ENCODE assay signal across 1 cellular context in genomic region chr10:71634531-71635164, GRCh38.
A peak's percentile ranks its signal among the peaks of the same experiment; 100 is the strongest.
TF ChIP-seq lines count a peak whose summit lies in the region.

No MANE protein-coding gene starts in this region.

TF ChIP-seq in HepG2, 621 proteins besides CTCF, POLR2A, EP300 and RAD21:
- no peak for TF ChIP-seq KAT7 (CRISPR knock-in tag; IDR thresholded peaks at IDR 0.05; ENCODE audit: borderline replicate concordance)
- TF ChIP-seq CENPT (CRISPR knock-in tag; IDR thresholded peaks at IDR 0.05; ENCODE audit: low read depth): no peak
- no peak for TF ChIP-seq TMF1 (CRISPR knock-in tag; IDR thresholded peaks at IDR 0.05; ENCODE audit: low read depth)
- no peak for TF ChIP-seq PHF8 (CRISPR knock-in tag; IDR thresholded peaks at IDR 0.05)
- no peak for TF ChIP-seq ZNF501 (CRISPR knock-in tag; IDR thresholded peaks at IDR 0.05)
- no peak for TF ChIP-seq MXI1 (IDR thresholded peaks at IDR 0.05; ENCODE audit: borderline replicate concordance, low read depth, low read length)
- TF ChIP-seq FOXP1 (IDR thresholded peaks at IDR 0.05): no peak
- TF ChIP-seq FOXP1 (CRISPR knock-in tag; IDR thresholded peaks at IDR 0.05): no peak
- no peak for TF ChIP-seq CAMTA2 (CRISPR knock-in tag; IDR thresholded peaks at IDR 0.05; ENCODE audit: borderline replicate concordance)
- TF ChIP-seq PAXIP1 (CRISPR knock-in tag; conservative IDR thresholded peaks at IDR 0.05): no peak
- no peak for TF ChIP-seq ZFP36L1 (CRISPR knock-in tag; IDR thresholded peaks at IDR 0.05)
- no peak for TF ChIP-seq ZMYM3 (CRISPR knock-in tag; IDR thresholded peaks at IDR 0.05)
- TF ChIP-seq, protein P1, sequence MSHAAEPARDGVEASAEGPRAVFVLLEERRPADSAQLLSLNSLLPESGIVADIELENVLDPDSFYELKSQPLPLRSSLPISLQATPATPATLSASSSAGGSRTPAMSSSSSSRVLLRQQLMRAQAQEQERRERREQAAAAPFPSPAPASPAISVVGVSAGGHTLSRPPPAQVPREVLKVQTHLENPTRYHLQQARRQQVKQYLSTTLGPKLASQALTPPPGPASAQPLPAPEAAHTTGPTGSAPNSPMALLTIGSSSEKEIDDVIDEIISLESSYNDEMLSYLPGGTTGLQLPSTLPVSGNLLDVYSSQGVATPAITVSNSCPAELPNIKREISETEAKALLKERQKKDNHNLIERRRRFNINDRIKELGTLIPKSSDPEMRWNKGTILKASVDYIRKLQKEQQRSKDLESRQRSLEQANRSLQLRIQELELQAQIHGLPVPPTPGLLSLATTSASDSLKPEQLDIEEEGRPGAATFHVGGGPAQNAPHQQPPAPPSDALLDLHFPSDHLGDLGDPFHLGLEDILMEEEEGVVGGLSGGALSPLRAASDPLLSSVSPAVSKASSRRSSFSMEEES (CRISPR knock-in tag; IDR thresholded peaks at IDR 0.05): 0 out of 2 replicates have a peak, but pooled peaks have one; percentile 36
- TF ChIP-seq MED1 (CRISPR knock-in tag; IDR thresholded peaks at IDR 0.05): 0 out of 2 replicates have a peak, but pooled peaks have one; percentile 30
- 0 out of 2 replicates have a peak, but pooled peaks have one; percentile 5 for TF ChIP-seq SALL1 (CRISPR knock-in tag; IDR thresholded peaks at IDR 0.05)
- TF ChIP-seq TEAD3 (CRISPR knock-in tag; optimal IDR thresholded peaks at IDR 0.05; ENCODE audit: borderline replicate concordance): peak; percentile 61
- no peak for TF ChIP-seq LCORL (IDR thresholded peaks at IDR 0.05)
- TF ChIP-seq LCORL (CRISPR knock-in tag; IDR thresholded peaks at IDR 0.05): no peak
- no peak for TF ChIP-seq ZNF773 (CRISPR knock-in tag; IDR thresholded peaks at IDR 0.05; ENCODE audit: borderline replicate concordance)
- TF ChIP-seq, protein P2, sequence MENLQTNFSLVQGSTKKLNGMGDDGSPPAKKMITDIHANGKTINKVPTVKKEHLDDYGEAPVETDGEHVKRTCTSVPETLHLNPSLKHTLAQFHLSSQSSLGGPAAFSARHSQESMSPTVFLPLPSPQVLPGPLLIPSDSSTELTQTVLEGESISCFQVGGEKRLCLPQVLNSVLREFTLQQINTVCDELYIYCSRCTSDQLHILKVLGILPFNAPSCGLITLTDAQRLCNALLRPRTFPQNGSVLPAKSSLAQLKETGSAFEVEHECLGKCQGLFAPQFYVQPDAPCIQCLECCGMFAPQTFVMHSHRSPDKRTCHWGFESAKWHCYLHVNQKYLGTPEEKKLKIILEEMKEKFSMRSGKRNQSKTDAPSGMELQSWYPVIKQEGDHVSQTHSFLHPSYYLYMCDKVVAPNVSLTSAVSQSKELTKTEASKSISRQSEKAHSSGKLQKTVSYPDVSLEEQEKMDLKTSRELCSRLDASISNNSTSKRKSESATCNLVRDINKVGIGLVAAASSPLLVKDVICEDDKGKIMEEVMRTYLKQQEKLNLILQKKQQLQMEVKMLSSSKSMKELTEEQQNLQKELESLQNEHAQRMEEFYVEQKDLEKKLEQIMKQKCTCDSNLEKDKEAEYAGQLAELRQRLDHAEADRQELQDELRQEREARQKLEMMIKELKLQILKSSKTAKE (CRISPR knock-in tag; IDR thresholded peaks at IDR 0.05; ENCODE audit: borderline replicate concordance): no peak
- TF ChIP-seq MYNN (CRISPR knock-in tag; IDR thresholded peaks at IDR 0.05; ENCODE audit: low read depth): no peak
- TF ChIP-seq ZIK1 (CRISPR knock-in tag; IDR thresholded peaks at IDR 0.05; ENCODE audit: borderline replicate concordance, low read depth): no peak
- no peak for TF ChIP-seq ARNT2 (CRISPR knock-in tag; IDR thresholded peaks at IDR 0.05; ENCODE audit: low read depth)
- TF ChIP-seq BCL6 (CRISPR knock-in tag; IDR thresholded peaks at IDR 0.05): 0 out of 2 replicates have a peak, but pooled peaks have one; percentile 13
- no peak for TF ChIP-seq ZNF432 (CRISPR knock-in tag; IDR thresholded peaks at IDR 0.05; ENCODE audit: borderline replicate concordance)
- no peak for TF ChIP-seq POLR2AphosphoS2 (IDR thresholded peaks at IDR 0.05; ENCODE audit: low read depth, low read length)
- TF ChIP-seq ZNF530 (CRISPR knock-in tag; IDR thresholded peaks at IDR 0.05; ENCODE audit: low read depth): no peak
- no peak for TF ChIP-seq CHCHD3 (CRISPR knock-in tag; IDR thresholded peaks at IDR 0.05)
- TF ChIP-seq ZNF143 (CRISPR knock-in tag; IDR thresholded peaks at IDR 0.05): no peak
- TF ChIP-seq, protein P3, sequence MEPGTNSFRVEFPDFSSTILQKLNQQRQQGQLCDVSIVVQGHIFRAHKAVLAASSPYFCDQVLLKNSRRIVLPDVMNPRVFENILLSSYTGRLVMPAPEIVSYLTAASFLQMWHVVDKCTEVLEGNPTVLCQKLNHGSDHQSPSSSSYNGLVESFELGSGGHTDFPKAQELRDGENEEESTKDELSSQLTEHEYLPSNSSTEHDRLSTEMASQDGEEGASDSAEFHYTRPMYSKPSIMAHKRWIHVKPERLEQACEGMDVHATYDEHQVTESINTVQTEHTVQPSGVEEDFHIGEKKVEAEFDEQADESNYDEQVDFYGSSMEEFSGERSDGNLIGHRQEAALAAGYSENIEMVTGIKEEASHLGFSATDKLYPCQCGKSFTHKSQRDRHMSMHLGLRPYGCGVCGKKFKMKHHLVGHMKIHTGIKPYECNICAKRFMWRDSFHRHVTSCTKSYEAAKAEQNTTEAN (CRISPR knock-in tag; conservative IDR thresholded peaks at IDR 0.05): no peak
- TF ChIP-seq ZNF33A (CRISPR knock-in tag; IDR thresholded peaks at IDR 0.05; ENCODE audit: borderline replicate concordance): no peak
- 0 out of 2 replicates have a peak, but pooled peaks have one; percentile 12 for TF ChIP-seq HNF4A (CRISPR knock-in tag; IDR thresholded peaks at IDR 0.05)
- TF ChIP-seq ZNF598 (CRISPR knock-in tag; IDR thresholded peaks at IDR 0.05; ENCODE audit: borderline replicate concordance): peak; percentile 53; the same call in 1 of the 2 replicates
- no peak for TF ChIP-seq ZBTB20 (CRISPR knock-in tag; IDR thresholded peaks at IDR 0.05; ENCODE audit: borderline replicate concordance, low read depth)
- TF ChIP-seq HMG20A (CRISPR knock-in tag; IDR thresholded peaks at IDR 0.05; ENCODE audit: borderline replicate concordance): 0 out of 2 replicates have a peak, but pooled peaks have one; percentile 22
- no peak for TF ChIP-seq JUNB (CRISPR knock-in tag; IDR thresholded peaks at IDR 0.05; ENCODE audit: borderline replicate concordance)
- no peak for TF ChIP-seq ZNF746 (CRISPR knock-in tag; IDR thresholded peaks at IDR 0.05)
- TF ChIP-seq NR3C1 (CRISPR knock-in tag; IDR thresholded peaks at IDR 0.05): no peak
- no peak for TF ChIP-seq ZNF235 (CRISPR knock-in tag; IDR thresholded peaks at IDR 0.05; ENCODE audit: borderline replicate concordance)
- TF ChIP-seq ATF7 (IDR thresholded peaks at IDR 0.05): no peak
- no peak for TF ChIP-seq ATF7 (CRISPR knock-in tag; IDR thresholded peaks at IDR 0.05)
- TF ChIP-seq ZFP41 (CRISPR knock-in tag; IDR thresholded peaks at IDR 0.05; ENCODE audit: borderline replicate concordance): no peak
- no peak for TF ChIP-seq YEATS4 (CRISPR knock-in tag; IDR thresholded peaks at IDR 0.05; ENCODE audit: borderline replicate concordance)
- TF ChIP-seq MTA1 (CRISPR knock-in tag; IDR thresholded peaks at IDR 0.05; ENCODE audit: borderline replicate concordance): no peak
- no peak for TF ChIP-seq GABPA (IDR thresholded peaks at IDR 0.05; ENCODE audit: low read depth, low read length)
- TF ChIP-seq GABPA (CRISPR knock-in tag; IDR thresholded peaks at IDR 0.05; ENCODE audit: low read depth): no peak
- no peak for TF ChIP-seq ZNF614 (CRISPR knock-in tag; IDR thresholded peaks at IDR 0.05; ENCODE audit: borderline replicate concordance)
- no peak for TF ChIP-seq ZFP1 (CRISPR knock-in tag; IDR thresholded peaks at IDR 0.05)
- TF ChIP-seq ZNF792 (CRISPR knock-in tag; IDR thresholded peaks at IDR 0.05): no peak
- peak; percentile 33; the same call in 1 of the 2 replicates for TF ChIP-seq ELF3 (CRISPR knock-in tag; IDR thresholded peaks at IDR 0.05)
- TF ChIP-seq, protein P4, sequence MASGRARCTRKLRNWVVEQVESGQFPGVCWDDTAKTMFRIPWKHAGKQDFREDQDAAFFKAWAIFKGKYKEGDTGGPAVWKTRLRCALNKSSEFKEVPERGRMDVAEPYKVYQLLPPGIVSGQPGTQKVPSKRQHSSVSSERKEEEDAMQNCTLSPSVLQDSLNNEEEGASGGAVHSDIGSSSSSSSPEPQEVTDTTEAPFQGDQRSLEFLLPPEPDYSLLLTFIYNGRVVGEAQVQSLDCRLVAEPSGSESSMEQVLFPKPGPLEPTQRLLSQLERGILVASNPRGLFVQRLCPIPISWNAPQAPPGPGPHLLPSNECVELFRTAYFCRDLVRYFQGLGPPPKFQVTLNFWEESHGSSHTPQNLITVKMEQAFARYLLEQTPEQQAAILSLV (CRISPR knock-in tag; IDR thresholded peaks at IDR 0.05; ENCODE audit: borderline replicate concordance): no peak
- 0 out of 2 replicates have a peak, but pooled peaks have one; percentile 19 for TF ChIP-seq ELF1 (CRISPR knock-in tag; IDR thresholded peaks at IDR 0.05)
- TF ChIP-seq, protein P5, sequence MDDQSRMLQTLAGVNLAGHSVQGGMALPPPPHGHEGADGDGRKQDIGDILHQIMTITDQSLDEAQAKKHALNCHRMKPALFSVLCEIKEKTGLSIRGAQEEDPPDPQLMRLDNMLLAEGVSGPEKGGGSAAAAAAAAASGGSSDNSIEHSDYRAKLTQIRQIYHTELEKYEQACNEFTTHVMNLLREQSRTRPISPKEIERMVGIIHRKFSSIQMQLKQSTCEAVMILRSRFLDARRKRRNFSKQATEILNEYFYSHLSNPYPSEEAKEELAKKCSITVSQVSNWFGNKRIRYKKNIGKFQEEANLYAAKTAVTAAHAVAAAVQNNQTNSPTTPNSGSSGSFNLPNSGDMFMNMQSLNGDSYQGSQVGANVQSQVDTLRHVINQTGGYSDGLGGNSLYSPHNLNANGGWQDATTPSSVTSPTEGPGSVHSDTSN (CRISPR knock-in tag; IDR thresholded peaks at IDR 0.05; ENCODE audit: borderline replicate concordance): no peak
- TF ChIP-seq NFYC (CRISPR knock-in tag; IDR thresholded peaks at IDR 0.05): no peak
- TF ChIP-seq, protein P6, sequence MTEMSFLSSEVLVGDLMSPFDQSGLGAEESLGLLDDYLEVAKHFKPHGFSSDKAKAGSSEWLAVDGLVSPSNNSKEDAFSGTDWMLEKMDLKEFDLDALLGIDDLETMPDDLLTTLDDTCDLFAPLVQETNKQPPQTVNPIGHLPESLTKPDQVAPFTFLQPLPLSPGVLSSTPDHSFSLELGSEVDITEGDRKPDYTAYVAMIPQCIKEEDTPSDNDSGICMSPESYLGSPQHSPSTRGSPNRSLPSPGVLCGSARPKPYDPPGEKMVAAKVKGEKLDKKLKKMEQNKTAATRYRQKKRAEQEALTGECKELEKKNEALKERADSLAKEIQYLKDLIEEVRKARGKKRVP (CRISPR knock-in tag; IDR thresholded peaks at IDR 0.05): no peak
- TF ChIP-seq ZFP37 (CRISPR knock-in tag; IDR thresholded peaks at IDR 0.05; ENCODE audit: borderline replicate concordance): no peak
- TF ChIP-seq ZFP36L2 (CRISPR knock-in tag; IDR thresholded peaks at IDR 0.05): no peak
- no peak for TF ChIP-seq KLF9 (CRISPR knock-in tag; IDR thresholded peaks at IDR 0.05; ENCODE audit: low read depth)
- TF ChIP-seq SYNCRIP (IDR thresholded peaks at IDR 0.05; ENCODE audit: insufficient read depth, low read depth, low read length): no peak
